Comparison of ENCODE assay signal across 8 cellular contexts in genomic region chr3:139302084-139302800, GRCh38. TPM values are rescaled to one million over a fixed set of nuclear protein-coding genes. Genes with fewer than 3 reads are reported as not detected.
DNase-seq lines count a peak whose midpoint lies in the region; ATAC-seq and TF ChIP-seq lines count a peak whose summit lies in the region.

No MANE protein-coding gene starts in this region.

- CTCF ChIA-PET in BJ (lab: Yijun Ruan, JAX) = interaction anchor here (1.3 to 3.7 kb wide), 7 partner anchors 8 to 366 kb away, joined by 3 to 12 read pairs (median 8); no protein-coding TSS in a partner anchor

- no peak overlapping the region for H3K56ac ChIP-seq in mesendoderm (ENCODE audit: low read length)

- H4K5ac ChIP-seq in mesendoderm (ENCODE audit: low read length) = no peak overlapping the region

- WGBS in mesendoderm (ENCODE audit: extremely low coverage, insufficient coverage, low lambda C conversion rate) = no CpG with 5 or more reads among the region's 12 CpGs

- H2BK5ac ChIP-seq in mesendoderm (ENCODE audit: low read length) = no peak overlapping the region

- H2BK15ac ChIP-seq in mesendoderm (replicated peaks; ENCODE audit: low read depth) = no peak overlapping the region

- H3K79me2 ChIP-seq in Loucy (ENCODE audit: insufficient read depth, low read length) (no peaks in the 10 kb centered on the region), mesendoderm (ENCODE audit: control insufficient read depth, insufficient read depth, low read length) (no peaks in the 10 kb centered on the region)

- H3K27me3 ChIP-seq in BJ (ENCODE audit: control insufficient read depth, insufficient read depth, low read length) (no peaks in the 10 kb centered on the region), Loucy (ENCODE audit: insufficient read depth, low read length, poor library complexity, severe bottlenecking) (no peaks in the 10 kb centered on the region), mesendoderm (ENCODE audit: insufficient read depth, low read length, poor library complexity) (no peaks in the 10 kb centered on the region)

- no peak overlapping the region for H2BK120ac ChIP-seq in mesendoderm (ENCODE audit: low read depth, low read length)

- H3K36me3 ChIP-seq in BJ (ENCODE audit: control insufficient read depth, insufficient read depth, low read length) = no peaks in the 10 kb centered on the region
- no peaks in the 10 kb centered on the region for H3K36me3 ChIP-seq in Loucy (ENCODE audit: insufficient read depth, low read length)
- H3K36me3 ChIP-seq in mesendoderm (ENCODE audit: control insufficient read depth, insufficient read depth, low read length) = no peaks in the 10 kb centered on the region

- POLR2A ChIA-PET in BJ (lab: Charles Lee) = interaction anchor here (0.6 to 2.2 kb wide), 4 partner anchors 8 to 18 kb away, joined by 3 to 6 read pairs (median 4); no protein-coding TSS in a partner anchor

- no peaks in the 10 kb centered on the region for H3K36me3 Mint-ChIP-seq in chondrocyte (ENCODE audit: low read depth)

- H3K4ac ChIP-seq in mesendoderm (ENCODE audit: low read depth, low read length) = no peak overlapping the region

- H3K23ac ChIP-seq in mesendoderm (ENCODE audit: low read length) = no peak overlapping the region

- H3K79me1 ChIP-seq in mesendoderm (ENCODE audit: low read length) = no peaks in the 10 kb centered on the region

- no peak overlapping the region for H3K27ac ChIP-seq in mesendoderm (ENCODE audit: low read depth, low read length)

- no peaks in the 10 kb centered on the region for H3K9me3 ChIP-seq in Loucy (ENCODE audit: insufficient read depth, low read depth, low read length)

- H3K18ac ChIP-seq in mesendoderm (ENCODE audit: low read length) = no peak overlapping the region

- H4K20me1 ChIP-seq in Loucy (ENCODE audit: insufficient read depth, low read length, poor library complexity, severe bottlenecking) = no peaks in the 10 kb centered on the region

- no peaks in the 10 kb centered on the region for H3K9me2 ChIP-seq in Loucy (replicated peaks; ENCODE audit: low read depth, low read length)

- H3K27me3 Mint-ChIP-seq in chondrocyte (ENCODE audit: low read depth) = no peaks in the 10 kb centered on the region

- H3F3A ChIP-seq in Loucy (ENCODE audit: low read depth) = no peaks in the 10 kb centered on the region

- H3K4me1 ChIP-seq in Loucy (ENCODE audit: insufficient read depth, low read length, poor library complexity, severe bottlenecking) (peaks cover 23% of the 10 kb centered on the region), mesendoderm (ENCODE audit: control insufficient read depth, low read depth, low read length) (no peaks in the 10 kb centered on the region)

- H3K27ac Mint-ChIP-seq in chondrocyte (ENCODE audit: unreplicated experiment) = peak overlapping the region; percentile 92

- H3K9me3 Mint-ChIP-seq in chondrocyte (ENCODE audit: low read depth) = no peaks in the 10 kb centered on the region

- H2AK5ac ChIP-seq in mesendoderm (ENCODE audit: low read length) = no peak overlapping the region

- no peak overlapping the region for H4K8ac ChIP-seq in mesendoderm (ENCODE audit: low read depth, low read length)

- no peak overlapping the region for H3K4me3 Mint-ChIP-seq in chondrocyte (ENCODE audit: unreplicated experiment)

- no peak for ATAC-seq in GM18867 (IDR thresholded peaks at IDR 0.05; ENCODE audit: unreplicated experiment)
- no peak for ATAC-seq in GM21447 (IDR thresholded peaks at IDR 0.05; ENCODE audit: unreplicated experiment)

- DNase-seq in BJ (ENCODE audit: low read depth) (peak; percentile 99), chondrocyte (ENCODE audit: low spot score) (no peak), mesendoderm (peak; percentile 63), NCI-H510A treated with DMSO at 0.1 percent for 48 hours (lab: John Stamatoyannopoulos, UW) (no peak), NOMO-1 (lab: John Stamatoyannopoulos, UW; ENCODE audit: unreplicated experiment in 2 of 2) (no peak)

- TF ChIP-seq CTCF in BJ (IDR thresholded peaks at IDR 0.05; ENCODE audit: insufficient read depth, low read depth, low read length) (no peak), Loucy (conservative IDR thresholded peaks at IDR 0.05; ENCODE audit: low read length) (no peak), chondrocyte (IDR thresholded peaks at IDR 0.05) (no peak)

- peaks cover 36% of the 10 kb centered on the region for H3K4me1 Mint-ChIP-seq in chondrocyte (ENCODE audit: low read depth)

- H3K9ac ChIP-seq in Loucy (ENCODE audit: low read depth, low read length, poor library complexity, severe bottlenecking) = peak overlapping the region; percentile 36
- H3K9ac ChIP-seq in mesendoderm (ENCODE audit: low read length) = no peak overlapping the region

- peak overlapping the region; percentile 79 for H3K4me2 ChIP-seq in Loucy (ENCODE audit: low read depth, low read length, poor library complexity, severe bottlenecking)
- no peak overlapping the region for H3K4me2 ChIP-seq in mesendoderm (ENCODE audit: low read length)

- H3K4me3 ChIP-seq in BJ (ENCODE audit: low read depth, low read length) (no peak overlapping the region), Loucy (ENCODE audit: low read length, poor library complexity, severe bottlenecking) (peak overlapping the region; percentile 47), mesendoderm (ENCODE audit: low read length) (no peak overlapping the region)

- H2AFZ ChIP-seq in Loucy (ENCODE audit: low read length) = peak overlapping the region; percentile 36

RNA-seq across cellular contexts. Expression of gene MRPS22, which starts 41.6 kb away (rescaled TPM):
- 38.2 and 58.3 TPM in 2 replicates for polyA plus RNA-seq in BJ (2011; rRNA removed)
- 16.3 and 17.0 TPM in 2 replicates for polyA minus RNA-seq in BJ (2011; rRNA and poly(A)+ RNA removed)
- 29.5 to 31.2 TPM (median 31.1 TPM) in 3 replicates for total RNA-seq in chondrocyte
- 53.8 TPM for polyA plus RNA-seq in mesendoderm (2013, experiment 1 of 2)
- 51.1 TPM for polyA plus RNA-seq in mesendoderm (2013, experiment 2 of 2)

Comparison
In these comparisons a context has a peak if more than half of its experiments do, and no peak if none do; other contexts are left out.
1. DNase-seq: peak in BJ (single experiment) and mesendoderm (single experiment); none in chondrocyte (single experiment), NCI-H510A treated with DMSO at 0.1 percent for 48 hours (single experiment) and NOMO-1 (0 of 2).